Comparison of ENCODE assay signal across 8 cellular contexts in genomic region chr9:469672-470040, GRCh38. TPM values are rescaled to one million over a fixed set of nuclear protein-coding genes. Genes with fewer than 3 reads are reported as not detected.
DNase-seq lines count a peak whose midpoint lies in the region; ATAC-seq, FAIRE-seq and TF ChIP-seq lines count a peak whose summit lies in the region.

No MANE protein-coding gene starts in this region.

- peak; percentile 23 for ATAC-seq in Right ventricle myocardium inferior
- ATAC-seq in HG02763 (IDR thresholded peaks at IDR 0.05; ENCODE audit: unreplicated experiment) = peak; percentile 27

- peaks cover 4% of the 10 kb centered on the region; the same call in 1 of the 2 replicates for H3K79me2 ChIP-seq in OCI-LY7 (ENCODE audit: insufficient read depth, low read depth, low read length)

- H3K9me3 Mint-ChIP-seq in mesothelial cell of epicardium = no peaks in the 10 kb centered on the region

- H3K27ac ChIP-seq in OCI-LY7 (ENCODE audit: low read depth, low read length, poor library complexity, severe bottlenecking) (peak overlapping the region; percentile 91), colonic mucosa (peak overlapping the region; percentile 71)

- H3K4me1 ChIP-seq in OCI-LY7 (ENCODE audit: insufficient read depth, low read length, poor library complexity, severe bottlenecking) (peaks cover 28% of the 10 kb centered on the region), colonic mucosa (no peaks in the 10 kb centered on the region)

- TF ChIP-seq CTCF in OCI-LY7 (conservative IDR thresholded peaks at IDR 0.05; ENCODE audit: low read length) = no peak
- TF ChIP-seq CTCF in colonic mucosa (IDR thresholded peaks at IDR 0.05) = no peak
- no peak for TF ChIP-seq CTCF in mesothelial cell of epicardium (IDR thresholded peaks at IDR 0.05; ENCODE audit: unreplicated experiment)

- CTCF ChIA-PET in OCI-LY7 (lab: Charles Lee; ENCODE audit: unreplicated experiment) = no interaction called here

- peaks cover 31% of the 10 kb centered on the region for H3K4me1 Mint-ChIP-seq in mesothelial cell of epicardium

- peak overlapping the region; percentile 91 for H3K4me2 ChIP-seq in OCI-LY7 (ENCODE audit: low read length)

- DNase-seq in Right ventricle myocardium inferior (ENCODE audit: missing footprints) (no peak), cardiac septum (ENCODE audit: low spot score) (no peak), OCI-LY7 (ENCODE audit: low spot score) (peak; percentile 86), colonic mucosa (peak; percentile 45), mesothelial cell of epicardium (ENCODE audit: low spot score in 2 of 2, unreplicated experiment in 2 of 2) (peak in 1 of 2 experiments; percentile 19), urothelium cell line (ENCODE audit: low spot score) (peak; percentile 8), HuH-7 (ENCODE audit: low spot score) (no peak)

- H3K27ac Mint-ChIP-seq in mesothelial cell of epicardium = peak overlapping the region; percentile 98

- H3K9me2 ChIP-seq in OCI-LY7 (ENCODE audit: insufficient read depth, low read length) = no peaks in the 10 kb centered on the region

- H3K27me3 ChIP-seq in colonic mucosa = no peaks in the 10 kb centered on the region

- BruUV-seq in OCI-LY7 (replicated peaks; lab: Mats Ljungman, UMichigan) = no TSS peak

- H3K36me3 ChIP-seq in OCI-LY7 (ENCODE audit: insufficient read depth, low read length) = peaks cover 24% of the 10 kb centered on the region
- no peaks in the 10 kb centered on the region for H3K36me3 ChIP-seq in colonic mucosa

- H3K9me3 ChIP-seq in OCI-LY7 (ENCODE audit: low read length) (no peaks in the 10 kb centered on the region), colonic mucosa (no peaks in the 10 kb centered on the region)

- no peaks in the 10 kb centered on the region for H3K27me3 Mint-ChIP-seq in mesothelial cell of epicardium (ENCODE audit: low read depth)

- peak overlapping the region; percentile 80 for H3K4me3 Mint-ChIP-seq in mesothelial cell of epicardium

- peaks cover 3% of the 10 kb centered on the region for H3K36me3 Mint-ChIP-seq in mesothelial cell of epicardium

- POLR2A ChIA-PET in OCI-LY7 (lab: Charles Lee) = interaction anchor here (0.6 to 1.8 kb wide), 4 partner anchors 12 to 102 kb away, joined by 3 to 9 read pairs (median 6); partner anchors contain the start of gene KANK1

- FAIRE-seq in urothelium cell line (lab: Jason Lieb, UNC) = no peak

- H2AFZ ChIP-seq in OCI-LY7 (ENCODE audit: low read length) = peak overlapping the region; percentile 83; the same call in 1 of the 2 replicates

- H3K4me3 ChIP-seq in OCI-LY7 (ENCODE audit: low read depth, low read length, poor library complexity, severe bottlenecking) (peak overlapping the region; percentile 71), colonic mucosa (peak overlapping the region; percentile 60)

- intact Hi-C loops in Right ventricle myocardium inferior (cut with DNase I) (loop anchor here (1.0 to 5.0 kb wide), 3 partner anchors 35 to 78 kb away; partner anchors contain the start of gene KANK1), cardiac septum (cut with DNase I) (no loop called here), OCI-LY7 (cut with micrococcal nuclease; ENCODE audit: unreplicated experiment) (loop anchor here (1.0 to 5.0 kb wide), 2 partner anchors 35 to 293 kb away; partner anchors contain the start of gene KANK1), colonic mucosa (cut with DNase I) (no loop called here)

- peak overlapping the region; percentile 65 to 67 for H3K9ac ChIP-seq in colonic mucosa (ENCODE audit: low read depth in 2 of 2, low read length in 2 of 2)

- no peaks in the 10 kb centered on the region for H4K20me1 ChIP-seq in OCI-LY7 (ENCODE audit: insufficient read depth, low read length)

RNA-seq across cellular contexts. Expression of gene KANK1, which starts 34.8 kb away (rescaled TPM):
- 153 TPM for total RNA-seq in Right ventricle myocardium inferior
- 90.1 TPM for total RNA-seq in cardiac septum
- total RNA-seq in OCI-LY7 (2014; rRNA removed; shearing (Covaris generic)) = 16.5 and 18.8 TPM in 2 replicates
- 41.0 and 45.8 TPM in 2 replicates for total RNA-seq in OCI-LY7 (2022)
- 10 to 100 TPM; 23.8 to 28.0 TPM for total RNA-seq in colonic mucosa
- 54.7 to 59.1 TPM (median 58.3 TPM) in 3 replicates for total RNA-seq in mesothelial cell of epicardium

Comparison
In these comparisons a context has a peak if more than half of its experiments do, and no peak if none do; other contexts are left out.
1. intact Hi-C loops: an anchor here in Right ventricle myocardium inferior (1.0 to 5.0 kb wide) and OCI-LY7 (1.0 to 5.0 kb wide); none called in cardiac septum and colonic mucosa.
2. DNase-seq: peak in OCI-LY7 (single experiment), colonic mucosa (single experiment) and urothelium cell line (single experiment); none in Right ventricle myocardium inferior (single experiment), cardiac septum (single experiment) and HuH-7 (single experiment).